In the genomic region with DNA sequence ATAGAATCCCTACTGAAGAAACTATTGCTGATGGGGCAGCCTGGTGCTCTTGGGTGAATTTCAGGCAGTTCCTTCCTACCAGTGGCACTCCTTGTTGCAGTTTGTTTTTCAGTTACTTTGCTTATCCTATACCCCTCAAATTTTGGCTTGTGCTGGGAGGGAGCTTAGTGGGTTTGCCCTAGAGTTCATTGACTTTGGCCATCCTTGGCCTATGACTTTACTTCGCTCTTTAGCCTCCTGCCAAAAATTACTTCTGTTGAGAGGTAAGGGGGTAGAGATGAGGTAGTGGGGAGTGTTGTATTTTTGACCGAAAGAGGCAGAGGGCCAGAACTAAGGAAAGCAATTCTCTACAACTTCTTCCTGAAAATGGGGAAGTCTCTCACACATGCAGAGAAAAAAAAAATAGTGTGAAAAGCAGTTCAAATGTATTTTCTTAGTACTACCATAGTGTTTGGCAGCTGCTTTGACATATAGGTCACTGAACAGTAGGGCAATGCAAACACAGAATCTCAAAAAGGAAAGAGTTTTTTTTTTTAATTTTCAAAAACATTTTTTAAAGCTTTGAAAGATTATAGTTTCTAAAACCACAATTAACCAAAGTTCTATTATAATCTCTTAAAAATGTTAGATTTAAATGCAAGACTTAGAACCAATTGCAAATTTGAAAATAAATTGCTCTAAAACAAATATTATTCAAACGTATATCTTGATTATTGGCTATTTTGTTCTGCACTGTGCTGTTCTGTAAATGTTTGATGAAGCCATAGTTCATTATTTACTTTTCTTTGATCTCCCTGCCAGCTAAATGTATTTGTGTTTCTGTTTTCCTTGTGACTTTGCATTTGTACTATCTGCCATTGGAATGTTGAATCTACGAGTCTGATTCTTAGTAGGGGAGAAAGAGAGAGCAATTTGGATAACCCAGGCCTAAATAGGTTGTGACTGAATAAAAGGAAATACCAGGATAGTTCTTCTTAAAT, we compare ENCODE assay signal across 1 cellular context.
A peak's percentile ranks its signal among the peaks of the same experiment; 100 is the strongest.
TF ChIP-seq lines count a peak whose summit lies in the region.

No MANE protein-coding gene starts in this region.

TF ChIP-seq in HepG2, 621 proteins besides CTCF, POLR2A, EP300 and RAD21 (continued from another document and continues in another):
- TF ChIP-seq GFI1 (CRISPR knock-in tag; IDR thresholded peaks at IDR 0.05; ENCODE audit: borderline replicate concordance) = peak; percentile 70
- TF ChIP-seq HOXA7 (CRISPR knock-in tag; IDR thresholded peaks at IDR 0.05) = no peak
- no peak for TF ChIP-seq ZFY (CRISPR knock-in tag; IDR thresholded peaks at IDR 0.05)
- 0 out of 2 replicates have a peak, but pooled peaks have one; percentile 31 for TF ChIP-seq ZNF703 (CRISPR knock-in tag; IDR thresholded peaks at IDR 0.05; ENCODE audit: borderline replicate concordance)
- no peak for TF ChIP-seq ZNF143 (CRISPR knock-in tag; IDR thresholded peaks at IDR 0.05)
- TF ChIP-seq, protein P1, sequence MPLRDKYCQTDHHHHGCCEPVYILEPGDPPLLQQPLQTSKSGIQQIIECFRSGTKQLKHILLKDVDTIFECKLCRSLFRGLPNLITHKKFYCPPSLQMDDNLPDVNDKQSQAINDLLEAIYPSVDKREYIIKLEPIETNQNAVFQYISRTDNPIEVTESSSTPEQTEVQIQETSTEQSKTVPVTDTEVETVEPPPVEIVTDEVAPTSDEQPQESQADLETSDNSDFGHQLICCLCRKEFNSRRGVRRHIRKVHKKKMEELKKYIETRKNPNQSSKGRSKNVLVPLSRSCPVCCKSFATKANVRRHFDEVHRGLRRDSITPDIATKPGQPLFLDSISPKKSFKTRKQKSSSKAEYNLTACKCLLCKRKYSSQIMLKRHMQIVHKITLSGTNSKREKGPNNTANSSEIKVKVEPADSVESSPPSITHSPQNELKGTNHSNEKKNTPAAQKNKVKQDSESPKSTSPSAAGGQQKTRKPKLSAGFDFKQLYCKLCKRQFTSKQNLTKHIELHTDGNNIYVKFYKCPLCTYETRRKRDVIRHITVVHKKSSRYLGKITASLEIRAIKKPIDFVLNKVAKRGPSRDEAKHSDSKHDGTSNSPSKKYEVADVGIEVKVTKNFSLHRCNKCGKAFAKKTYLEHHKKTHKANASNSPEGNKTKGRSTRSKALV (CRISPR knock-in tag; IDR thresholded peaks at IDR 0.05) = no peak
- no peak for TF ChIP-seq ZNF644 (CRISPR knock-in tag; IDR thresholded peaks at IDR 0.05; ENCODE audit: low read depth)
- no peak for TF ChIP-seq CBFB (CRISPR knock-in tag; IDR thresholded peaks at IDR 0.05)
- TF ChIP-seq MBD4 (IDR thresholded peaks at IDR 0.05; ENCODE audit: borderline replicate concordance, low read length) = no peak; the same call in 1 of the 2 replicates
- no peak for TF ChIP-seq ZNF660 (CRISPR knock-in tag; IDR thresholded peaks at IDR 0.05; ENCODE audit: borderline replicate concordance, low read depth)
- no peak for TF ChIP-seq ZNF607 (CRISPR knock-in tag; IDR thresholded peaks at IDR 0.05; ENCODE audit: borderline replicate concordance)
- no peak for TF ChIP-seq ZNF430 (CRISPR knock-in tag; IDR thresholded peaks at IDR 0.05)
- TF ChIP-seq GZF1 (CRISPR knock-in tag; IDR thresholded peaks at IDR 0.05) = no peak
- no peak for TF ChIP-seq ZNF101 (CRISPR knock-in tag; IDR thresholded peaks at IDR 0.05; ENCODE audit: borderline replicate concordance, low read depth)
- no peak for TF ChIP-seq PCBP2 (optimal IDR thresholded peaks at IDR 0.05; ENCODE audit: low read depth, low read length, poor library complexity, severe bottlenecking)
- no peak for TF ChIP-seq AHR (CRISPR knock-in tag; IDR thresholded peaks at IDR 0.05)
- no peak for TF ChIP-seq ZNF557 (CRISPR knock-in tag; IDR thresholded peaks at IDR 0.05)
- TF ChIP-seq EEA1 (CRISPR knock-in tag; IDR thresholded peaks at IDR 0.05; ENCODE audit: borderline replicate concordance) = no peak
- no peak for TF ChIP-seq AKAP8 (CRISPR knock-in tag; IDR thresholded peaks at IDR 0.05)
- no peak for TF ChIP-seq ZNF432 (CRISPR knock-in tag; IDR thresholded peaks at IDR 0.05; ENCODE audit: borderline replicate concordance)
- no peak for TF ChIP-seq MED8 (CRISPR knock-in tag; IDR thresholded peaks at IDR 0.05; ENCODE audit: insufficient replicate concordance)
- no peak for TF ChIP-seq ZNF674 (CRISPR knock-in tag; IDR thresholded peaks at IDR 0.05; ENCODE audit: low read depth)
- peak; percentile 34; the same call in 1 of the 2 replicates for TF ChIP-seq LCORL (IDR thresholded peaks at IDR 0.05)
- TF ChIP-seq LCORL (CRISPR knock-in tag; IDR thresholded peaks at IDR 0.05) = no peak
- TF ChIP-seq, protein P2, sequence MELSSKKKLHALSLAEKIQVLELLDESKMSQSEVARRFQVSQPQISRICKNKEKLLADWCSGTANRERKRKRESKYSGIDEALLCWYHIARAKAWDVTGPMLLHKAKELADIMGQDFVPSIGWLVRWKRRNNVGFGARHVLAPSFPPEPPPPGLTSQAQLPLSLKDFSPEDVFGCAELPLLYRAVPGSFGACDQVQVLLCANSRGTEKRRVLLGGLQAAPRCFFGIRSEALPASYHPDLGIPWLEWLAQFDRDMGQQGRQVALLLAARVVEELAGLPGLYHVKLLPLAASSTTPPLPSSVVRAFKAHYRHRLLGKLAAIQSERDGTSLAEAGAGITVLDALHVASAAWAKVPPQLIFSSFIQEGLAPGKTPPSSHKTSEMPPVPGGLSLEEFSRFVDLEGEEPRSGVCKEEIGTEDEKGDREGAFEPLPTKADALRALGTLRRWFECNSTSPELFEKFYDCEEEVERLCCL (CRISPR knock-in tag; IDR thresholded peaks at IDR 0.05; ENCODE audit: borderline replicate concordance) = no peak
- TF ChIP-seq, protein P3, sequence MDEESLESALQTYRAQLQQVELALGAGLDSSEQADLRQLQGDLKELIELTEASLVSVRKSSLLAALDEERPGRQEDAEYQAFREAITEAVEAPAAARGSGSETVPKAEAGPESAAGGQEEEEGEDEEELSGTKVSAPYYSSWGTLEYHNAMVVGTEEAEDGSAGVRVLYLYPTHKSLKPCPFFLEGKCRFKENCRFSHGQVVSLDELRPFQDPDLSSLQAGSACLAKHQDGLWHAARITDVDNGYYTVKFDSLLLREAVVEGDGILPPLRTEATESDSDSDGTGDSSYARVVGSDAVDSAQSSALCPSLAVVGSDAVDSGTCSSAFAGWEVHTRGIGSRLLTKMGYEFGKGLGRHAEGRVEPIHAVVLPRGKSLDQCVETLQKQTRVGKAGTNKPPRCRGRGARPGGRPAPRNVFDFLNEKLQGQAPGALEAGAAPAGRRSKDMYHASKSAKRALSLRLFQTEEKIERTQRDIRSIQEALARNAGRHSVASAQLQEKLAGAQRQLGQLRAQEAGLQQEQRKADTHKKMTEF (CRISPR knock-in tag; IDR thresholded peaks at IDR 0.05) = peak; percentile 76
- no peak for TF ChIP-seq ZNF343 (CRISPR knock-in tag; IDR thresholded peaks at IDR 0.05)
- TF ChIP-seq, protein P4, sequence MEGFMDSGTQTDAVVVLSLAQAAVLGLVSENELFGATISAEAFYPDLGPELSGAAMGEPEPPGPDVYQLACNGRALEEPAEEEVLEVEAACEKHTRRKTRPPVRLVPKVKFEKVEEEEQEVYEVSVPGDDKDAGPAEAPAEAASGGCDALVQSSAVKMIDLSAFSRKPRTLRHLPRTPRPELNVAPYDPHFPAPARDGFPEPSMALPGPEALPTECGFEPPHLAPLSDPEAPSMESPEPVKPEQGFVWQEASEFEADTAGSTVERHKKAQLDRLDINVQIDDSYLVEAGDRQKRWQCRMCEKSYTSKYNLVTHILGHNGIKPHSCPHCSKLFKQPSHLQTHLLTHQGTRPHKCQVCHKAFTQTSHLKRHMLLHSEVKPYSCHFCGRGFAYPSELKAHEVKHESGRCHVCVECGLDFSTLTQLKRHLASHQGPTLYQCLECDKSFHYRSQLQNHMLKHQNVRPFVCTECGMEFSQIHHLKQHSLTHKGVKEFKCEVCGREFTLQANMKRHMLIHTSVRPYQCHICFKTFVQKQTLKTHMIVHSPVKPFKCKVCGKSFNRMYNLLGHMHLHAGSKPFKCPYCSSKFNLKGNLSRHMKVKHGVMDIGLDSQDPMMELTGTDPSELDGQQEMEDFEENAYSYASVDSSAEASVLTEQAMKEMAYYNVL (CRISPR knock-in tag; IDR thresholded peaks at IDR 0.05; ENCODE audit: borderline replicate concordance) = no peak
- no peak; the same call in 1 of the 2 replicates for TF ChIP-seq NCOR1 (IDR thresholded peaks at IDR 0.05; ENCODE audit: borderline replicate concordance, low read length)
- TF ChIP-seq THAP11 (CRISPR knock-in tag; IDR thresholded peaks at IDR 0.05) = no peak
- TF ChIP-seq MATR3 (CRISPR knock-in tag; IDR thresholded peaks at IDR 0.05) = no peak
- TF ChIP-seq ZNF451 (CRISPR knock-in tag; IDR thresholded peaks at IDR 0.05) = no peak
- no peak for TF ChIP-seq HNF4G (IDR thresholded peaks at IDR 0.05; ENCODE audit: borderline replicate concordance, low read depth, low read length)
- no peak for TF ChIP-seq HNF4G (CRISPR knock-in tag; IDR thresholded peaks at IDR 0.05; ENCODE audit: borderline replicate concordance, low read depth)
- TF ChIP-seq ZNF605 (CRISPR knock-in tag; IDR thresholded peaks at IDR 0.05) = no peak
- TF ChIP-seq, protein P5, sequence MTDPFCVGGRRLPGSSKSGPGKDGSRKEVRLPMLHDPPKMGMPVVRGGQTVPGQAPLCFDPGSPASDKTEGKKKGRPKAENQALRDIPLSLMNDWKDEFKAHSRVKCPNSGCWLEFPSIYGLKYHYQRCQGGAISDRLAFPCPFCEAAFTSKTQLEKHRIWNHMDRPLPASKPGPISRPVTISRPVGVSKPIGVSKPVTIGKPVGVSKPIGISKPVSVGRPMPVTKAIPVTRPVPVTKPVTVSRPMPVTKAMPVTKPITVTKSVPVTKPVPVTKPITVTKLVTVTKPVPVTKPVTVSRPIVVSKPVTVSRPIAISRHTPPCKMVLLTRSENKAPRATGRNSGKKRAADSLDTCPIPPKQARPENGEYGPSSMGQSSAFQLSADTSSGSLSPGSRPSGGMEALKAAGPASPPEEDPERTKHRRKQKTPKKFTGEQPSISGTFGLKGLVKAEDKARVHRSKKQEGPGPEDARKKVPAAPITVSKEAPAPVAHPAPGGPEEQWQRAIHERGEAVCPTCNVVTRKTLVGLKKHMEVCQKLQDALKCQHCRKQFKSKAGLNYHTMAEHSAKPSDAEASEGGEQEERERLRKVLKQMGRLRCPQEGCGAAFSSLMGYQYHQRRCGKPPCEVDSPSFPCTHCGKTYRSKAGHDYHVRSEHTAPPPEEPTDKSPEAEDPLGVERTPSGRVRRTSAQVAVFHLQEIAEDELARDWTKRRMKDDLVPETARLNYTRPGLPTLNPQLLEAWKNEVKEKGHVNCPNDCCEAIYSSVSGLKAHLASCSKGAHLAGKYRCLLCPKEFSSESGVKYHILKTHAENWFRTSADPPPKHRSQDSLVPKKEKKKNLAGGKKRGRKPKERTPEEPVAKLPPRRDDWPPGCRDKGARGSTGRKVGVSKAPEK (CRISPR knock-in tag; IDR thresholded peaks at IDR 0.05; ENCODE audit: borderline replicate concordance) = no peak
- no peak for TF ChIP-seq YEATS4 (CRISPR knock-in tag; IDR thresholded peaks at IDR 0.05; ENCODE audit: borderline replicate concordance)
- TF ChIP-seq ZNF761 (CRISPR knock-in tag; conservative IDR thresholded peaks at IDR 0.05) = no peak
- TF ChIP-seq, protein P6, sequence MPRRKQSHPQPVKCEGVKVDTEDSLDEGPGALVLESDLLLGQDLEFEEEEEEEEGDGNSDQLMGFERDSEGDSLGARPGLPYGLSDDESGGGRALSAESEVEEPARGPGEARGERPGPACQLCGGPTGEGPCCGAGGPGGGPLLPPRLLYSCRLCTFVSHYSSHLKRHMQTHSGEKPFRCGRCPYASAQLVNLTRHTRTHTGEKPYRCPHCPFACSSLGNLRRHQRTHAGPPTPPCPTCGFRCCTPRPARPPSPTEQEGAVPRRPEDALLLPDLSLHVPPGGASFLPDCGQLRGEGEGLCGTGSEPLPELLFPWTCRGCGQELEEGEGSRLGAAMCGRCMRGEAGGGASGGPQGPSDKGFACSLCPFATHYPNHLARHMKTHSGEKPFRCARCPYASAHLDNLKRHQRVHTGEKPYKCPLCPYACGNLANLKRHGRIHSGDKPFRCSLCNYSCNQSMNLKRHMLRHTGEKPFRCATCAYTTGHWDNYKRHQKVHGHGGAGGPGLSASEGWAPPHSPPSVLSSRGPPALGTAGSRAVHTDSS (CRISPR knock-in tag; conservative IDR thresholded peaks at IDR 0.05) = no peak
- TF ChIP-seq, protein P7, sequence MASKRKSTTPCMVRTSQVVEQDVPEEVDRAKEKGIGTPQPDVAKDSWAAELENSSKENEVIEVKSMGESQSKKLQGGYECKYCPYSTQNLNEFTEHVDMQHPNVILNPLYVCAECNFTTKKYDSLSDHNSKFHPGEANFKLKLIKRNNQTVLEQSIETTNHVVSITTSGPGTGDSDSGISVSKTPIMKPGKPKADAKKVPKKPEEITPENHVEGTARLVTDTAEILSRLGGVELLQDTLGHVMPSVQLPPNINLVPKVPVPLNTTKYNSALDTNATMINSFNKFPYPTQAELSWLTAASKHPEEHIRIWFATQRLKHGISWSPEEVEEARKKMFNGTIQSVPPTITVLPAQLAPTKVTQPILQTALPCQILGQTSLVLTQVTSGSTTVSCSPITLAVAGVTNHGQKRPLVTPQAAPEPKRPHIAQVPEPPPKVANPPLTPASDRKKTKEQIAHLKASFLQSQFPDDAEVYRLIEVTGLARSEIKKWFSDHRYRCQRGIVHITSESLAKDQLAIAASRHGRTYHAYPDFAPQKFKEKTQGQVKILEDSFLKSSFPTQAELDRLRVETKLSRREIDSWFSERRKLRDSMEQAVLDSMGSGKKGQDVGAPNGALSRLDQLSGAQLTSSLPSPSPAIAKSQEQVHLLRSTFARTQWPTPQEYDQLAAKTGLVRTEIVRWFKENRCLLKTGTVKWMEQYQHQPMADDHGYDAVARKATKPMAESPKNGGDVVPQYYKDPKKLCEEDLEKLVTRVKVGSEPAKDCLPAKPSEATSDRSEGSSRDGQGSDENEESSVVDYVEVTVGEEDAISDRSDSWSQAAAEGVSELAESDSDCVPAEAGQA (IDR thresholded peaks at IDR 0.05; ENCODE audit: low read depth) = no peak
- TF ChIP-seq, protein P7 (CRISPR knock-in tag; IDR thresholded peaks at IDR 0.05; ENCODE audit: borderline replicate concordance) = no peak
- no peak for TF ChIP-seq ZMYM2 (CRISPR knock-in tag; IDR thresholded peaks at IDR 0.05)
- TF ChIP-seq ZFX (CRISPR knock-in tag; IDR thresholded peaks at IDR 0.05; ENCODE audit: low read depth) = no peak
